Comparison of ENCODE assay signal across 13 cellular contexts in genomic region chr7:26497801-26498596, GRCh38.
DNase-seq lines count a peak whose midpoint lies in the region; ATAC-seq, FAIRE-seq and TF ChIP-seq lines count a peak whose summit lies in the region.
"Had no signal": no experiment of that assay in that cellular context is flagged by ENCODE, and none has a peak within 500 bp of the region (broad histone marks: within the 10 kb centered on the region; RNA-seq: fewer than 3 reads in every experiment).

No MANE protein-coding gene starts in this region.

- H3K27ac ChIP-seq in mesendoderm (ENCODE audit: low read depth, low read length): no peak overlapping the region
- H3K27ac ChIP-seq in esophagus muscularis mucosa (replicated peaks in 1 of 4): no peak overlapping the region
- H3K27ac ChIP-seq: C4-2B had no signal

- H3K36me3 ChIP-seq in mesendoderm (ENCODE audit: control insufficient read depth, insufficient read depth, low read length) (no peaks in the 10 kb centered on the region), esophagus muscularis mucosa (no peaks in the 10 kb centered on the region)

- H3K9me3 ChIP-seq in esophagus muscularis mucosa: no peaks in the 10 kb centered on the region

- H3K36me3 Mint-ChIP-seq in activated CD8-positive, alpha-beta T cell treated with anti-CD3 and anti-CD28 coated beads for 36 hours (ENCODE audit: low read depth): no peaks in the 10 kb centered on the region
- H3K36me3 Mint-ChIP-seq: IgD-negative memory B cell had no signal

- POLR2A ChIA-PET in activated CD8-positive, alpha-beta T cell treated with anti-CD3 and anti-CD28 coated beads for 36 hours (lab: Charles Lee): no interaction called here

- FAIRE-seq in RCC 7860 (lab: Jason Lieb, UNC) (peak; percentile 95), H54 (lab: Jason Lieb, UNC) (no peak)

- CTCF ChIA-PET in activated CD8-positive, alpha-beta T cell treated with anti-CD3 and anti-CD28 coated beads for 36 hours (lab: Charles Lee): interaction anchor here (2.1 to 2.6 kb wide), 2 partner anchors 120 to 128 kb away, joined by 9 to 11 read pairs; no protein-coding TSS in a partner anchor

- H3K4ac ChIP-seq in mesendoderm (ENCODE audit: low read depth, low read length): no peak overlapping the region

- no peak overlapping the region for H3K4me2 ChIP-seq in mesendoderm (ENCODE audit: low read length)

- intact Hi-C loops in activated CD8-positive, alpha-beta T cell treated with anti-CD3 and anti-CD28 coated beads for 36 hours (cut with micrococcal nuclease): no loop called here
- intact Hi-C loops in esophagus muscularis mucosa (cut with DNase I): no loop called here

- no peaks in the 10 kb centered on the region for H3K9me3 Mint-ChIP-seq in activated CD8-positive, alpha-beta T cell treated with anti-CD3 and anti-CD28 coated beads for 36 hours
- H3K9me3 Mint-ChIP-seq: IgD-negative memory B cell had no signal

- no peaks in the 10 kb centered on the region for H3K4me1 Mint-ChIP-seq in activated CD8-positive, alpha-beta T cell treated with anti-CD3 and anti-CD28 coated beads for 36 hours (ENCODE audit: low read depth)
- H3K4me1 Mint-ChIP-seq: IgD-negative memory B cell had no signal

- no peak for TF ChIP-seq CTCF in activated CD8-positive, alpha-beta T cell treated with anti-CD3 and anti-CD28 coated beads for 36 hours (IDR thresholded peaks at IDR 0.05)
- no peak for TF ChIP-seq CTCF in esophagus muscularis mucosa (IDR thresholded peaks at IDR 0.05)

- H3K79me1 ChIP-seq in mesendoderm (ENCODE audit: low read length): no peaks in the 10 kb centered on the region

- H2BK15ac ChIP-seq in mesendoderm (replicated peaks; ENCODE audit: low read depth): no peak overlapping the region

- H4K5ac ChIP-seq in mesendoderm (ENCODE audit: low read length): no peak overlapping the region

- H3K27me3 ChIP-seq in mesendoderm (ENCODE audit: insufficient read depth, low read length, poor library complexity): no peaks in the 10 kb centered on the region
- H3K27me3 ChIP-seq in esophagus muscularis mucosa: peaks cover 0 to 3% (median 1%) of the 10 kb centered on the region in 4 donors

- no peaks in the 10 kb centered on the region for H3K79me2 ChIP-seq in mesendoderm (ENCODE audit: control insufficient read depth, insufficient read depth, low read length)

- ATAC-seq in activated CD8-positive, alpha-beta T cell treated with anti-CD3 and anti-CD28 coated beads for 36 hours: no peak

- H3K27ac Mint-ChIP-seq in activated CD8-positive, alpha-beta T cell treated with anti-CD3 and anti-CD28 coated beads for 36 hours: no peak overlapping the region
- H3K27ac Mint-ChIP-seq: IgD-negative memory B cell had no signal

- no peak for TF ChIP-seq EP300 in esophagus muscularis mucosa (IDR thresholded peaks at IDR 0.05)

- no peak overlapping the region for H3K4me3 Mint-ChIP-seq in activated CD8-positive, alpha-beta T cell treated with anti-CD3 and anti-CD28 coated beads for 36 hours
- H3K4me3 Mint-ChIP-seq: IgD-negative memory B cell had no signal

- H3K4me3 ChIP-seq in mesendoderm (ENCODE audit: low read length) (no peak overlapping the region), esophagus muscularis mucosa (no peak overlapping the region)

- H4K8ac ChIP-seq in mesendoderm (ENCODE audit: low read depth, low read length): no peak overlapping the region

- no peak overlapping the region for H3K18ac ChIP-seq in mesendoderm (ENCODE audit: low read length)

- H3K23ac ChIP-seq in mesendoderm (ENCODE audit: low read length): no peak overlapping the region

- no peak overlapping the region for H3K56ac ChIP-seq in mesendoderm (ENCODE audit: low read length)

- no peak overlapping the region for H2BK5ac ChIP-seq in mesendoderm (ENCODE audit: low read length)

- WGBS in mesendoderm (ENCODE audit: extremely low coverage, insufficient coverage, low lambda C conversion rate): no CpG with 5 or more reads among the region's 12 CpGs
- WGBS in esophagus muscularis mucosa: 84% methylated on average over 12 of the region's 12 CpGs

- no peak overlapping the region for H3K9ac ChIP-seq in mesendoderm (ENCODE audit: low read length)

- H3K27me3 Mint-ChIP-seq in activated CD8-positive, alpha-beta T cell treated with anti-CD3 and anti-CD28 coated beads for 36 hours: no peaks in the 10 kb centered on the region

- no peak overlapping the region for H2AK5ac ChIP-seq in mesendoderm (ENCODE audit: low read length)

- TF ChIP-seq POLR2A in H54 (IDR thresholded peaks at IDR 0.05; ENCODE audit: low read depth, low read length) (no peak), esophagus muscularis mucosa (IDR thresholded peaks at IDR 0.05; ENCODE audit: low read depth) (no peak)

- no peak overlapping the region for H2BK120ac ChIP-seq in mesendoderm (ENCODE audit: low read depth, low read length)

- H3K4me1 ChIP-seq in mesendoderm (ENCODE audit: control insufficient read depth, low read depth, low read length) (no peaks in the 10 kb centered on the region), esophagus muscularis mucosa (no peaks in the 10 kb centered on the region)

- peak; percentile 3 for DNase-seq in EH (ENCODE audit: low read depth)
- peak; percentile 75 for DNase-seq in RCC 7860 (ENCODE audit: low spot score)
- DNase-seq in glomerular visceral epithelial cell (ENCODE audit: extremely low spot score): peak; percentile 69
- peak; percentile 6 for DNase-seq in mesendoderm
- no peak for DNase-seq in GM03348 (ENCODE audit: low spot score)
- no peak for DNase-seq in H54 (ENCODE audit: insufficient read length, low spot score)
- DNase-seq in activated CD8-positive, alpha-beta T cell treated with anti-CD3 and anti-CD28 coated beads for 36 hours: no peak
- no peak for DNase-seq in esophagus muscularis mucosa (ENCODE audit: extremely low spot score)
- DNase-seq: NCI-H187, NCI-H69, SHP77 treated with DMSO at 0.1 percent for 48 hours had no signal

Comparison
In these comparisons a context has a peak if more than half of its experiments do, and no peak if none do; other contexts are left out.
1. DNase-seq: peak in EH (single experiment), RCC 7860 (single experiment), glomerular visceral epithelial cell (single experiment) and mesendoderm (single experiment); none in GM03348 (single experiment), H54 (single experiment), activated CD8-positive, alpha-beta T cell treated with anti-CD3 and anti-CD28 coated beads for 36 hours (single experiment) and esophagus muscularis mucosa (single experiment).